In genomic region chr10:118903691-118904090, GRCh38 we compare ENCODE assay signal across 4 cellular contexts.
"Had no signal": no experiment of that assay in that cellular context is flagged by ENCODE, and none has a peak within 500 bp of the region (broad histone marks: within the 10 kb centered on the region; RNA-seq: fewer than 3 reads in every experiment).

No MANE protein-coding gene starts in this region.

- DNase-seq: GM23248, GOT3, H7 had no signal

- H3K36me3 Mint-ChIP-seq: IgD-negative memory B cell had no signal

- H3K4me3 Mint-ChIP-seq: IgD-negative memory B cell had no signal

- H3K27ac Mint-ChIP-seq: IgD-negative memory B cell had no signal

- H3K4me1 Mint-ChIP-seq: IgD-negative memory B cell had no signal
